22 cellular contexts compared by ENCODE assay signal in the genomic region with DNA sequence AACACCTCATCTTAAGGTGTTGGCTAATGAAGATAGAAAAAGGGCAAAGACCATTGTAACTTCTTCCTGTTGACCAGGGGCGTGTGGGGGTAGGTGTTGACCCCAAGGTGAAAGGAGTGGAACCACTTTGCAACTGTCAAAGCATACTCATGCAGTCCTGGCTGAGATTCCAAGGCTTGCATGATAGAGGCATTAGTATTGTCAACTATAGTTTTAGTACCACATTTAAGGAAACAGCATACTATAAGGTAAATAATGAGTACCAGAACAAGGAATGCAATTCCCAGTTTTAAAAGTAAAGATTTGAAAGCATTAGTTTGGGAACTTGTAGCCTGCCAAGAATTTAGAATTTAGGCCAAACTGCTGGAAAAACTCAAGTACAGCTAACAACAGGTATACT. TPM values are rescaled to one million over a fixed set of nuclear protein-coding genes. Genes with fewer than 3 reads are reported as not detected.
DNase-seq lines count a peak whose midpoint lies in the region; ATAC-seq and TF ChIP-seq lines count a peak whose summit lies in the region.
"Had no signal": no experiment of that assay in that cellular context is flagged by ENCODE, and none has a peak within 500 bp of the region (broad histone marks: within the 10 kb centered on the region; RNA-seq: fewer than 3 reads in every experiment).

No MANE protein-coding gene starts in this region.

- POLR2A ChIA-PET in AG04450 (lab: Yijun Ruan, JAX) (no interaction called here), IMR-90 (lab: Charles Lee; ENCODE audit: unreplicated experiment) (no interaction called here)

- no peak for DNase-seq in AG04450 (ENCODE audit: low read depth, low spot score)
- peak; percentile 39 for DNase-seq in IMR-90
- DNase-seq in adipocyte (ENCODE audit: low read depth) = peak; percentile 21
- no peak for DNase-seq in hepatocyte (ENCODE audit: low spot score)
- no peak for DNase-seq in Ammon's horn (ENCODE audit: low spot score)
- no peak for DNase-seq in WERI-Rb-1
- DNase-seq in activated T-cell treated with anti-CD3 and anti-CD28 coated beads, Interleukin-2, amount 50 U/mL, for 1 hour = no peak
- DNase-seq: AML-193; C1 segment of cervical spinal cord; Calu3; CD4-positive, alpha-beta memory T cell; COR-L47; DMS53; DMS79 treated with DMSO at 0.1 percent for 48 hours; GM23248; HFFc6 had no signal

- no peak overlapping the region for H4K5ac ChIP-seq in IMR-90 (ENCODE audit: low read depth, low read length)

- H3K79me2 ChIP-seq in hepatocyte = no peaks in the 10 kb centered on the region

- no peak overlapping the region for H2AK9ac ChIP-seq in IMR-90 (replicated peaks; ENCODE audit: low read depth, low read length, poor library complexity)

- no CpG with 5 or more reads among the region's 1 CpG for WGBS in IMR-90 (ENCODE audit: extremely low coverage in 2 of 2, insufficient read length in 1 of 2), 2 experiments
- 86% methylated on average over 1 of the region's 1 CpG for WGBS in hepatocyte (ENCODE audit: low lambda C conversion rate, missing lambda C conversion rate)

- TF ChIP-seq CTCF in AG04450 (IDR thresholded peaks at IDR 0.05; ENCODE audit: low read depth, low read length) (no peak), IMR-90 (conservative IDR thresholded peaks at IDR 0.05; ENCODE audit: low read depth, low read length) (no peak), hepatocyte (IDR thresholded peaks at IDR 0.05; ENCODE audit: poor library complexity) (no peak), WERI-Rb-1 (IDR thresholded peaks at IDR 0.05; ENCODE audit: low read depth, low read length) (no peak)

- H3K4me3 ChIP-seq in AG04450 (ENCODE audit: low read depth, low read length) = no peak overlapping the region
- no peak overlapping the region for H3K4me3 ChIP-seq in IMR-90 (ENCODE audit: insufficient read depth, low read depth, low read length)
- no peak overlapping the region for H3K4me3 ChIP-seq in adipocyte (ENCODE audit: low read length)
- H3K4me3 ChIP-seq in hepatocyte = no peak overlapping the region
- H3K4me3 ChIP-seq in WERI-Rb-1 (ENCODE audit: low read depth, low read length) = no peak overlapping the region
- H3K4me3 ChIP-seq: GM23248, HAP-1 had no signal

- H3K9me3 ChIP-seq in AG04450 (ENCODE audit: control insufficient read depth, insufficient read depth, low read length) = peaks cover 4% of the 10 kb centered on the region; the same call in 1 of the 2 replicates
- H3K9me3 ChIP-seq in IMR-90 (ENCODE audit: control insufficient read depth, insufficient read depth, low read length) = peaks cover 1% of the 10 kb centered on the region; the same call in 1 of the 2 replicates
- H3K9me3 ChIP-seq in adipocyte (ENCODE audit: control insufficient read depth, low read length) = peaks cover 3% of the 10 kb centered on the region
- no peaks in the 10 kb centered on the region for H3K9me3 ChIP-seq in hepatocyte (ENCODE audit: low read depth)
- H3K9me3 ChIP-seq in WERI-Rb-1 (ENCODE audit: severe bottlenecking) = no peaks in the 10 kb centered on the region
- H3K9me3 ChIP-seq: HAP-1 had no signal

- no peak overlapping the region for H4K91ac ChIP-seq in IMR-90 (ENCODE audit: insufficient read depth, low read depth, low read length)

- CTCF ChIA-PET in AG04450 (lab: Charles Lee) (interaction anchor here (2.1 to 2.5 kb wide), 2 partner anchors 10 to 119 kb away, joined by 12 to 18 read pairs; no protein-coding TSS in a partner anchor), IMR-90 (lab: Yijun Ruan, JAX) (no interaction called here)

- H3K18ac ChIP-seq in IMR-90 (ENCODE audit: low read depth, low read length) = no peak overlapping the region

- no peak overlapping the region for H3K14ac ChIP-seq in IMR-90 (replicated peaks; ENCODE audit: low read depth, low read length)

- TF ChIP-seq POLR2A in IMR-90 (IDR thresholded peaks at IDR 0.05; ENCODE audit: low read depth, low read length) = no peak

- in situ Hi-C loops in IMR-90 (cut with MboI; ENCODE audit: low sequenced_read_pairs) = no loop called here

- dilution Hi-C loops in IMR-90 (cut with HindIII; ENCODE audit: low sequenced_read_pairs, unreplicated experiment) = no loop called here

- H2BK120ac ChIP-seq in IMR-90 (ENCODE audit: low read depth, low read length) = no peak overlapping the region

- H3K27ac ChIP-seq in AG04450 (ENCODE audit: low read depth, low read length) = peak overlapping the region; percentile 13
- no peak overlapping the region for H3K27ac ChIP-seq in IMR-90 (ENCODE audit: insufficient read depth, low read length)
- peak overlapping the region; percentile 1 for H3K27ac ChIP-seq in hepatocyte
- no peak overlapping the region for H3K27ac ChIP-seq in WERI-Rb-1
- H3K27ac ChIP-seq: 22Rv1, GM23248 had no signal

- H3K36me3 ChIP-seq in IMR-90 (ENCODE audit: control insufficient read depth, insufficient read depth, low read length) (peaks cover 2% of the 10 kb centered on the region; the same call in 1 of the 2 replicates), adipocyte (ENCODE audit: control insufficient read depth, insufficient read depth, low read length, severe bottlenecking) (peaks cover 18% of the 10 kb centered on the region), hepatocyte (replicated peaks; ENCODE audit: insufficient read depth, low read depth) (no peaks in the 10 kb centered on the region), WERI-Rb-1 (no peaks in the 10 kb centered on the region)
- H3K36me3 ChIP-seq: HAP-1 had no signal

- H3K9ac ChIP-seq in IMR-90 (ENCODE audit: low read depth, low read length) (no peak overlapping the region), adipocyte (ENCODE audit: low read length) (no peak overlapping the region)
- H3K9ac ChIP-seq: GM23248 had no signal

- H4K8ac ChIP-seq in IMR-90 (ENCODE audit: low read depth in 2 of 2, low read length in 2 of 2) = no peak overlapping the region

- BruUV-seq in IMR-90 (replicated peaks; lab: Mats Ljungman, UMichigan) = no TSS peak

- no peaks in the 10 kb centered on the region for H3K79me1 ChIP-seq in IMR-90 (ENCODE audit: low read depth in 1 of 2, low read length in 2 of 2)

- H3K23ac ChIP-seq in IMR-90 (ENCODE audit: low read depth, low read length) = no peak overlapping the region

- H3K27me3 ChIP-seq in AG04450 (ENCODE audit: control insufficient read depth, insufficient read depth, low read length) (no peaks in the 10 kb centered on the region), IMR-90 (ENCODE audit: control insufficient read depth, insufficient read depth, low read length) (no peaks in the 10 kb centered on the region), adipocyte (replicated peaks; ENCODE audit: control insufficient read depth, insufficient read depth, low read length) (no peaks in the 10 kb centered on the region), hepatocyte (no peaks in the 10 kb centered on the region), WERI-Rb-1 (ENCODE audit: insufficient read depth, low read depth, severe bottlenecking) (no peaks in the 10 kb centered on the region)

- intact Hi-C loops in IMR-90 (cut with micrococcal nuclease) = no loop called here

- no peaks in the 10 kb centered on the region for H4K20me1 ChIP-seq in IMR-90 (ENCODE audit: insufficient read depth, low read length)
- no peaks in the 10 kb centered on the region for H4K20me1 ChIP-seq in hepatocyte (ENCODE audit: insufficient read depth, poor library complexity, severe bottlenecking)

- ATAC-seq in IMR-90 (ENCODE audit: low read depth) (peak; percentile 75), GM21526 (IDR thresholded peaks at IDR 0.05; ENCODE audit: low FRiP score, unreplicated experiment) (no peak)

- H3K4ac ChIP-seq in IMR-90 (ENCODE audit: low read depth, low read length) = 0 out of 2 replicates have a peak overlapping the region, but pooled peaks have one; percentile 43

- no peak overlapping the region for H3K56ac ChIP-seq in IMR-90 (ENCODE audit: extremely low read depth, insufficient read depth, low read length)

- no peak overlapping the region for H2BK5ac ChIP-seq in IMR-90 (ENCODE audit: low read depth, low read length, poor library complexity, severe bottlenecking)

- H3K9me1 ChIP-seq in IMR-90 (ENCODE audit: insufficient read depth, low read length) = peaks cover 6% of the 10 kb centered on the region

- H3K9me2 ChIP-seq in hepatocyte (replicated peaks; ENCODE audit: insufficient read depth) = no peaks in the 10 kb centered on the region

- peaks cover 3% of the 10 kb centered on the region; the same call in 1 of the 2 replicates for H3K4me1 ChIP-seq in IMR-90 (ENCODE audit: control insufficient read depth, insufficient read depth, low read length)
- H3K4me1 ChIP-seq in adipocyte (ENCODE audit: control insufficient read depth, insufficient read depth, low read length) = peaks cover 23% of the 10 kb centered on the region
- peaks cover 3% of the 10 kb centered on the region for H3K4me1 ChIP-seq in hepatocyte (ENCODE audit: insufficient read depth)
- H3K4me1 ChIP-seq: HAP-1 had no signal

- TF ChIP-seq RAD21 in IMR-90 (IDR thresholded peaks at IDR 0.05; ENCODE audit: low read length) = no peak

- no peak overlapping the region for H2BK20ac ChIP-seq in IMR-90 (ENCODE audit: low read depth, low read length)

- no peak overlapping the region for H2BK15ac ChIP-seq in IMR-90 (ENCODE audit: low read depth, low read length)

- no peak overlapping the region for H2AK5ac ChIP-seq in IMR-90 (ENCODE audit: low read depth, low read length)

- H2AFZ ChIP-seq in IMR-90 (replicated peaks; ENCODE audit: low read length, poor library complexity) (no peak overlapping the region), hepatocyte (no peak overlapping the region)
- H2AFZ ChIP-seq: GM23248 had no signal

- H3K4me2 ChIP-seq in IMR-90 (ENCODE audit: low read depth, low read length) (no peak overlapping the region), hepatocyte (no peak overlapping the region)

TF ChIP-seq in IMR-90, 13 proteins besides CTCF, POLR2A, EP300 and RAD21 (continues in another document):
- TF ChIP-seq, protein P1, sequence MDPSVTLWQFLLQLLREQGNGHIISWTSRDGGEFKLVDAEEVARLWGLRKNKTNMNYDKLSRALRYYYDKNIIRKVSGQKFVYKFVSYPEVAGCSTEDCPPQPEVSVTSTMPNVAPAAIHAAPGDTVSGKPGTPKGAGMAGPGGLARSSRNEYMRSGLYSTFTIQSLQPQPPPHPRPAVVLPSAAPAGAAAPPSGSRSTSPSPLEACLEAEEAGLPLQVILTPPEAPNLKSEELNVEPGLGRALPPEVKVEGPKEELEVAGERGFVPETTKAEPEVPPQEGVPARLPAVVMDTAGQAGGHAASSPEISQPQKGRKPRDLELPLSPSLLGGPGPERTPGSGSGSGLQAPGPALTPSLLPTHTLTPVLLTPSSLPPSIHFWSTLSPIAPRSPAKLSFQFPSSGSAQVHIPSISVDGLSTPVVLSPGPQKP (IDR thresholded peaks at IDR 0.05; ENCODE audit: borderline replicate concordance, low read depth, low read length) = no peak
- TF ChIP-seq SMC3 (IDR thresholded peaks at IDR 0.05; ENCODE audit: low read depth, low read length) (no peak), NFE2L2 (IDR thresholded peaks at IDR 0.05; ENCODE audit: low read depth, low read length) (no peak), BHLHE40 (IDR thresholded peaks at IDR 0.05; ENCODE audit: low read depth, low read length) (no peak)

RNA-seq across cellular contexts. Expression of gene ADGRG7, which starts 27.8 kb away (rescaled TPM):
- polyA plus RNA-seq in AG04450 (2011; rRNA removed) (not detected in 2 replicates), IMR-90 (2012; rRNA removed) (not detected in 2 replicates), hepatocyte (2.5 and 4.9 TPM in 2 replicates)
- not detected in 2 replicates for polyA minus RNA-seq in AG04450 (2011; rRNA and poly(A)+ RNA removed)
- total RNA-seq in IMR-90 (2012; rRNA removed) (not detected in 2 replicates), hepatocyte (33.3 and 34.1 TPM in 2 replicates)
- not detected in 2 replicates for polyA plus RNA-seq in IMR-90 (2012; cell fraction: cytosol; rRNA removed)
- polyA plus RNA-seq in IMR-90 (2012; cell fraction: nucleus; rRNA removed; ENCODE audit: low replicate concordance) = not detected in 2 replicates
- total RNA-seq: CD4-positive, alpha-beta memory T cell; Daoy; GM23248; H4; HFFc6 had no signal
- polyA plus RNA-seq: BJ; CD4-positive, alpha-beta memory T cell; GM23248 had no signal

Comparison
In these comparisons a context has a peak if more than half of its experiments do, and no peak if none do; other contexts are left out.
1. DNase-seq: peak in IMR-90 (single experiment) and adipocyte (single experiment); none in AG04450 (single experiment), hepatocyte (single experiment), Ammon's horn (single experiment), WERI-Rb-1 (single experiment) and activated T-cell treated with anti-CD3 and anti-CD28 coated beads, Interleukin-2, amount 50 U/mL, for 1 hour (single experiment).
2. H3K27ac ChIP-seq: peak in AG04450 (single experiment) and hepatocyte (single experiment); none in IMR-90 (single experiment) and WERI-Rb-1 (single experiment).